7 cellular contexts compared by ENCODE assay signal in genomic region chr17:45600050-45601012, GRCh38.
DNase-seq lines count a peak whose midpoint lies in the region; ATAC-seq and TF ChIP-seq lines count a peak whose summit lies in the region.
"Not testable (repeated sequence)": the region's sequence is repeated elsewhere in the genome, so short reads cannot be mapped to it uniquely, and the experiment has no call there.

No MANE protein-coding gene starts in this region.

- TF ChIP-seq CTCF in PC-3 (conservative IDR thresholded peaks at IDR 0.05; ENCODE audit: low read depth, low read length); activated CD8-positive, alpha-beta T cell treated with anti-CD3 and anti-CD28 coated beads for 36 hours (IDR thresholded peaks at IDR 0.05); foreskin keratinocyte (conservative IDR thresholded peaks at IDR 0.05); lower lobe of right lung (IDR thresholded peaks at IDR 0.05): not testable (repeated sequence)

- not testable (repeated sequence) for H3K4me3 ChIP-seq in PC-3 (ENCODE audit: low read length); lower lobe of right lung

- intact Hi-C loops in PC-3 (cut with micrococcal nuclease); activated CD8-positive, alpha-beta T cell treated with anti-CD3 and anti-CD28 coated beads for 36 hours (cut with micrococcal nuclease); lower lobe of right lung (cut with DNase I): not testable (repeated sequence)

- not testable (repeated sequence) for H3K9ac ChIP-seq in PC-3 (ENCODE audit: low read length)

- BruUV-seq in PC-3 (replicated peaks; lab: Mats Ljungman, UMichigan), result not testable (repeated sequence)

- H4K20me1 ChIP-seq in PC-3 (ENCODE audit: low read length), result not testable (repeated sequence)

- not testable (repeated sequence) for H3K27me3 ChIP-seq in PC-3 (ENCODE audit: low read length); foreskin keratinocyte; lower lobe of right lung (ENCODE audit: low read depth)

- not testable (repeated sequence) for H3K27ac ChIP-seq in PC-3 (ENCODE audit: low read length); foreskin keratinocyte; lower lobe of right lung

- ATAC-seq in PC-3 (peak; percentile 67), foreskin keratinocyte (peak; percentile 26), lower lobe of right lung (peak; percentile 15 to 60)
- ATAC-seq in activated CD8-positive, alpha-beta T cell treated with anti-CD3 and anti-CD28 coated beads for 36 hours, result peak; percentile 72
- peak; percentile 84 for ATAC-seq in stimulated activated effector memory CD8-positive, alpha-beta T cell treated with anti-CD3 and anti-CD28 coated beads, Interleukin-12 subunit alpha, Interleukin-12 subunit beta, amount 100 ng/mL, for 72 hours

- POLR2A ChIA-PET in PC-3 (lab: Charles Lee; ENCODE audit: unreplicated experiment), result not testable (repeated sequence)
- POLR2A ChIA-PET in activated CD8-positive, alpha-beta T cell treated with anti-CD3 and anti-CD28 coated beads for 36 hours (lab: Charles Lee), result interaction anchor here (0.5 kb wide), 1 partner anchor 15 kb away, joined by 3 read pairs; no protein-coding TSS in a partner anchor

- H3K9me3 ChIP-seq in PC-3 (ENCODE audit: low read length); lower lobe of right lung: not testable (repeated sequence)

- H3K9me3 Mint-ChIP-seq in activated CD8-positive, alpha-beta T cell treated with anti-CD3 and anti-CD28 coated beads for 36 hours; activated naive CD8-positive, alpha-beta T cell treated with anti-CD3 and anti-CD28 coated beads for 36 hours; stimulated activated effector memory CD8-positive, alpha-beta T cell treated with anti-CD3 and anti-CD28 coated beads, Interleukin-12 subunit alpha, Interleukin-12 subunit beta, amount 100 ng/mL, for 72 hours: not testable (repeated sequence)

- not testable (repeated sequence) for H3K4me1 Mint-ChIP-seq in activated CD8-positive, alpha-beta T cell treated with anti-CD3 and anti-CD28 coated beads for 36 hours (ENCODE audit: low read depth); activated naive CD8-positive, alpha-beta T cell treated with anti-CD3 and anti-CD28 coated beads for 36 hours; stimulated activated effector memory CD8-positive, alpha-beta T cell treated with anti-CD3 and anti-CD28 coated beads, Interleukin-12 subunit alpha, Interleukin-12 subunit beta, amount 100 ng/mL, for 72 hours

- H3K36me3 Mint-ChIP-seq in activated CD8-positive, alpha-beta T cell treated with anti-CD3 and anti-CD28 coated beads for 36 hours (ENCODE audit: low read depth); activated naive CD8-positive, alpha-beta T cell treated with anti-CD3 and anti-CD28 coated beads for 36 hours; stimulated activated effector memory CD8-positive, alpha-beta T cell treated with anti-CD3 and anti-CD28 coated beads, Interleukin-12 subunit alpha, Interleukin-12 subunit beta, amount 100 ng/mL, for 72 hours: not testable (repeated sequence)

- not testable (repeated sequence) for H2AFZ ChIP-seq in PC-3 (ENCODE audit: low read length)

- not testable (repeated sequence) for H3K79me2 ChIP-seq in PC-3 (ENCODE audit: low read length)

- H3K4me1 ChIP-seq in PC-3 (ENCODE audit: insufficient read depth, low read length); foreskin keratinocyte; lower lobe of right lung: not testable (repeated sequence)

- not testable (repeated sequence) for H3K27me3 Mint-ChIP-seq in activated CD8-positive, alpha-beta T cell treated with anti-CD3 and anti-CD28 coated beads for 36 hours; activated naive CD8-positive, alpha-beta T cell treated with anti-CD3 and anti-CD28 coated beads for 36 hours

- not testable (repeated sequence) for H3K27ac Mint-ChIP-seq in activated CD8-positive, alpha-beta T cell treated with anti-CD3 and anti-CD28 coated beads for 36 hours
- H3K27ac Mint-ChIP-seq in activated naive CD8-positive, alpha-beta T cell treated with anti-CD3 and anti-CD28 coated beads for 36 hours, result peak overlapping the region; percentile 77
- H3K27ac Mint-ChIP-seq in stimulated activated effector memory CD8-positive, alpha-beta T cell treated with anti-CD3 and anti-CD28 coated beads, Interleukin-12 subunit alpha, Interleukin-12 subunit beta, amount 100 ng/mL, for 72 hours, result peak overlapping the region; percentile 69

- CTCF ChIA-PET in PC-3 (lab: Charles Lee); activated CD8-positive, alpha-beta T cell treated with anti-CD3 and anti-CD28 coated beads for 36 hours (lab: Charles Lee): not testable (repeated sequence)

- DNase-seq in ELF-1 (ENCODE audit: low read depth, low spot score), result peak; percentile 68
- not testable (repeated sequence) for DNase-seq in PC-3; activated CD8-positive, alpha-beta T cell treated with anti-CD3 and anti-CD28 coated beads for 36 hours; foreskin keratinocyte; lower lobe of right lung
- peak; percentile 53 for DNase-seq in activated naive CD8-positive, alpha-beta T cell treated with anti-CD3 and anti-CD28 coated beads for 36 hours
- peak in 1 of 2 donors; percentile 12 for DNase-seq in stimulated activated effector memory CD8-positive, alpha-beta T cell treated with anti-CD3 and anti-CD28 coated beads, Interleukin-12 subunit alpha, Interleukin-12 subunit beta, amount 100 ng/mL, for 72 hours (ENCODE audit: low spot score in 2 of 2)

- not testable (repeated sequence) for H3K4me3 Mint-ChIP-seq in activated CD8-positive, alpha-beta T cell treated with anti-CD3 and anti-CD28 coated beads for 36 hours; activated naive CD8-positive, alpha-beta T cell treated with anti-CD3 and anti-CD28 coated beads for 36 hours; stimulated activated effector memory CD8-positive, alpha-beta T cell treated with anti-CD3 and anti-CD28 coated beads, Interleukin-12 subunit alpha, Interleukin-12 subunit beta, amount 100 ng/mL, for 72 hours

- not testable (repeated sequence) for H3K4me2 ChIP-seq in PC-3 (ENCODE audit: low read length)

- H3K9me2 ChIP-seq in PC-3 (replicated peaks; ENCODE audit: low read length), result not testable (repeated sequence)

- H3K36me3 ChIP-seq in PC-3 (ENCODE audit: low read depth, low read length); lower lobe of right lung: not testable (repeated sequence)

- H3F3A ChIP-seq in PC-3 (ENCODE audit: low read length, unreplicated experiment), result not testable (repeated sequence)

Comparison
In these comparisons a context has a peak if more than half of its experiments do, and no peak if none do; other contexts are left out.
1. ATAC-seq: peak in every context shown above with its lines; median percentile 84 in stimulated activated effector memory CD8-positive, alpha-beta T cell treated with anti-CD3 and anti-CD28 coated beads, Interleukin-12 subunit alpha, Interleukin-12 subunit beta, amount 100 ng/mL, for 72 hours; 72 in activated CD8-positive, alpha-beta T cell treated with anti-CD3 and anti-CD28 coated beads for 36 hours; 67 in PC-3; 38 in lower lobe of right lung; 26 in foreskin keratinocyte.